In genomic region chr14:26597136-26598080, GRCh38 we compare ENCODE assay signal across 8 cellular contexts. TPM values are rescaled to one million over a fixed set of nuclear protein-coding genes. Genes with fewer than 3 reads are reported as not detected.
A peak's percentile ranks its signal among the peaks of the same experiment; 100 is the strongest.
DNase-seq lines count a peak whose midpoint lies in the region; ATAC-seq, FAIRE-seq and TF ChIP-seq lines count a peak whose summit lies in the region.

Gene NOVA1 (minus strand): TSS chr14:26598033. CDS start chr14:26597436, 597 bp downstream.

- no peak within 1 kb of the TSS for H3K23ac ChIP-seq in H9 (ENCODE audit: insufficient read length, low read depth, low read length)

- no peak within 1 kb of the TSS for H2BK20ac ChIP-seq in H9 (ENCODE audit: low read depth, low read length, poor library complexity, severe bottlenecking)

- H3K23me2 ChIP-seq in H9 (ENCODE audit: insufficient read length, low read depth, low read length, poor library complexity, severe bottlenecking): peaks cover 10% of the 10 kb centered on the region

- no peak within 1 kb of the TSS for H4K91ac ChIP-seq in H9 (ENCODE audit: insufficient read length, low read depth, low read length)

- no peak within 1 kb of the TSS for H3K56ac ChIP-seq in H9 (ENCODE audit: insufficient read length, low read depth, low read length)

- no peaks in the 10 kb centered on the region for H3K9me3 ChIP-seq in H9 (ENCODE audit: control insufficient read depth, low read depth, low read length)
- H3K9me3 ChIP-seq in Peyer's patch: no peaks in the 10 kb centered on the region
- no peaks in the 10 kb centered on the region for H3K9me3 ChIP-seq in mesodermal cell (ENCODE audit: control insufficient read depth, low read length)
- no peaks in the 10 kb centered on the region for H3K9me3 ChIP-seq in upper lobe of right lung

- H2AFZ ChIP-seq in H9 (ENCODE audit: low read length): no peak within 1 kb of the TSS

- WGBS in H9 (ENCODE audit: extremely low coverage, insufficient read length, low lambda C conversion rate): no CpG with 5 or more reads among the region's 66 CpGs
- 0 to 2% methylated on average over 16 to 39 of the region's 66 CpGs for WGBS in mesodermal cell (ENCODE audit: insufficient coverage in 2 of 2), 2 experiments

- H3K4me1 ChIP-seq in H9 (ENCODE audit: insufficient read depth, low read length) (no peaks in the 10 kb centered on the region), Peyer's patch (no peaks in the 10 kb centered on the region), mesodermal cell (ENCODE audit: control insufficient read depth, insufficient read depth, low read length, poor library complexity, severe bottlenecking) (no peaks in the 10 kb centered on the region), upper lobe of right lung (no peaks in the 10 kb centered on the region)

- no peak within 1 kb of the TSS for H4K8ac ChIP-seq in H9 (replicated peaks; ENCODE audit: insufficient read length, low read depth, low read length)

- H3K9ac ChIP-seq in H9 (ENCODE audit: extremely low read depth, insufficient read length, low read length): peak within 1 kb of the TSS; percentile 85

- peak within 1 kb of the TSS; percentile 33 to 64 (median 52) for H3K4me3 ChIP-seq in Peyer's patch
- peak within 1 kb of the TSS; percentile 46 for H3K4me3 ChIP-seq in epithelial cell of esophagus (ENCODE audit: low read length)
- H3K4me3 ChIP-seq in mesodermal cell (ENCODE audit: extremely low read depth, insufficient read depth, low read length, poor library complexity, severe bottlenecking): peak within 1 kb of the TSS; percentile 80
- peak within 1 kb of the TSS; percentile 52 for H3K4me3 ChIP-seq in upper lobe of right lung

- H3K4me2 ChIP-seq in H9 (ENCODE audit: insufficient read depth, insufficient read length, low read length): peak within 1 kb of the TSS; percentile 84

- no peaks in the 10 kb centered on the region; a peak in 2 of 5 replicates for H3K9me3 Mint-ChIP-seq in H9

- intact Hi-C loops in upper lobe of right lung (cut with DNase I): no loop called here

- H3K18ac ChIP-seq in H9 (ENCODE audit: insufficient read length, low read depth, low read length): peak within 1 kb of the TSS; percentile 84

- H2BK12ac ChIP-seq in H9 (ENCODE audit: insufficient read length, low read depth, low read length): no peak within 1 kb of the TSS

- peak within 1 kb of the TSS; percentile 93 for H3K14ac ChIP-seq in H9 (ENCODE audit: insufficient read depth, low read length)

- TF ChIP-seq CTCF in 22Rv1 (IDR thresholded peaks at IDR 0.05): no peak
- no peak for TF ChIP-seq CTCF in H9 (conservative IDR thresholded peaks at IDR 0.05)
- no peak for TF ChIP-seq CTCF in Peyer's patch (IDR thresholded peaks at IDR 0.05)
- no peak for TF ChIP-seq CTCF in epithelial cell of esophagus (IDR thresholded peaks at IDR 0.05; ENCODE audit: insufficient read depth, low read depth, low read length, missing control alignments)
- TF ChIP-seq CTCF in upper lobe of right lung (IDR thresholded peaks at IDR 0.05): no peak

- H2BK5ac ChIP-seq in H9 (ENCODE audit: insufficient read length, low read length): no peak within 1 kb of the TSS

- H3K36me3 ChIP-seq in Peyer's patch (no peaks in the 10 kb centered on the region), mesodermal cell (ENCODE audit: control insufficient read depth, insufficient read depth, low read length) (no peaks in the 10 kb centered on the region), upper lobe of right lung (no peaks in the 10 kb centered on the region)

- H3K27me3 ChIP-seq in H9 (ENCODE audit: insufficient read depth, low read length): no peaks in the 10 kb centered on the region
- no peaks in the 10 kb centered on the region for H3K27me3 ChIP-seq in Peyer's patch
- peaks cover 16% of the 10 kb centered on the region for H3K27me3 ChIP-seq in upper lobe of right lung

- H3K79me2 ChIP-seq in H9 (ENCODE audit: insufficient read depth, low read length): no peaks in the 10 kb centered on the region

- no peak within 1 kb of the TSS for H2BK120ac ChIP-seq in H9 (ENCODE audit: low read depth, low read length, poor library complexity, severe bottlenecking)

- peak within 1 kb of the TSS; percentile 68 for H4K5ac ChIP-seq in H9 (ENCODE audit: insufficient read length, low read depth, low read length)

- peaks cover 29 to 34% of the 10 kb centered on the region in 2 experiments for H3K4me1 Mint-ChIP-seq in H9

- peak within 1 kb of the TSS; percentile 97 to 99 for H3K4me3 Mint-ChIP-seq in H9

- peaks cover 0 to 7% (median 2%) of the 10 kb centered on the region in 3 experiments; a peak in 1 of 7 replicates for H3K36me3 Mint-ChIP-seq in H9 (ENCODE audit: insufficient read depth in 1 of 3, low read depth in 3 of 3)

- no peak within 1 kb of the TSS for H3T11ph ChIP-seq in H9 (ENCODE audit: low read length)

- H3K4ac ChIP-seq in H9 (ENCODE audit: low read depth, low read length): no peak within 1 kb of the TSS

- no peaks in the 10 kb centered on the region for H4K20me1 ChIP-seq in H9 (ENCODE audit: control insufficient read depth, insufficient read depth, insufficient read length)

- peak; percentile 79 for ATAC-seq in upper lobe of right lung
- ATAC-seq in stimulated activated naive CD8-positive, alpha-beta T cell treated with anti-CD3 and anti-CD28 coated beads, Interleukin-15, Interleukin-2, amounts not matched to agents 100 U/mL and 50 U/mL, for 24 hours: no peak

- peak; percentile 62 for DNase-seq in H9
- DNase-seq in Peyer's patch: peak in 2 of 3 donors; percentile 44 to 49
- DNase-seq in epithelial cell of esophagus (ENCODE audit: low read depth): peak; percentile 22
- DNase-seq in upper lobe of right lung: peak; percentile 58
- DNase-seq in stimulated activated naive CD8-positive, alpha-beta T cell treated with anti-CD3 and anti-CD28 coated beads, Interleukin-15, Interleukin-2, amounts not matched to agents 100 U/mL and 50 U/mL, for 24 hours: no peak
- no peak for DNase-seq in H54 (ENCODE audit: insufficient read length, low spot score)

- H3K27ac Mint-ChIP-seq in H9: peak within 1 kb of the TSS; percentile 93 to 99 (median 98)

- TF ChIP-seq POLR2A in Peyer's patch (IDR thresholded peaks at IDR 0.05) (no peak), H54 (IDR thresholded peaks at IDR 0.05; ENCODE audit: low read depth, low read length) (no peak)

- no peaks in the 10 kb centered on the region for H3K79me1 ChIP-seq in H9 (ENCODE audit: insufficient read depth, low read depth, low read length, poor library complexity, severe bottlenecking)

- no peak within 1 kb of the TSS for H2AK5ac ChIP-seq in H9 (ENCODE audit: insufficient read length, low read length)

- H2BK15ac ChIP-seq in H9 (ENCODE audit: low read depth, low read length): no peak within 1 kb of the TSS

- peaks cover 10% of the 10 kb centered on the region for H3K27me3 Mint-ChIP-seq in H9 (ENCODE audit: low read depth)

- no peak for FAIRE-seq in H54 (lab: Jason Lieb, UNC)

- peak within 1 kb of the TSS; percentile 80 for H3K27ac ChIP-seq in 22Rv1
- H3K27ac ChIP-seq in H9 (ENCODE audit: insufficient read length, low read depth, low read length): no peak within 1 kb of the TSS
- peak within 1 kb of the TSS; percentile 68 to 88 (median 74) for H3K27ac ChIP-seq in Peyer's patch
- peak within 1 kb of the TSS; percentile 80 for H3K27ac ChIP-seq in mesodermal cell (ENCODE audit: low read depth, low read length, severe bottlenecking)
- no peak within 1 kb of the TSS for H3K27ac ChIP-seq in upper lobe of right lung

RNA-seq across cellular contexts. Expression of gene NOVA1, which starts in this region (rescaled TPM):
- 11.4 and 13.8 TPM in 2 replicates for total RNA-seq in H9 (2021)
- 10 to 100 TPM in 1 of 4 donors, 1 to 10 TPM in 3; 2.6 to 39.6 (median 5.8) TPM for total RNA-seq in Peyer's patch
- polyA plus RNA-seq in mesodermal cell (2013, experiment 1 of 2): 12.9 TPM
- polyA plus RNA-seq in mesodermal cell (2013, experiment 2 of 2): 11.6 TPM
- total RNA-seq in upper lobe of right lung: 1.6 TPM

Comparison
In these comparisons a context has a peak if more than half of its experiments do, and no peak if none do; other contexts are left out.
1. H3K27ac ChIP-seq: peak in 22Rv1 (single experiment), Peyer's patch (4 of 4) and mesodermal cell (single experiment); none in H9 (single experiment) and upper lobe of right lung (single experiment).
2. DNase-seq: peak in H9 (single experiment), Peyer's patch (2 of 3), epithelial cell of esophagus (single experiment) and upper lobe of right lung (single experiment); none in stimulated activated naive CD8-positive, alpha-beta T cell treated with anti-CD3 and anti-CD28 coated beads, Interleukin-15, Interleukin-2, amounts not matched to agents 100 U/mL and 50 U/mL, for 24 hours (single experiment) and H54 (single experiment).
3. Peak in every context shown above with its lines, with median percentiles within 50 percentile points of each other: H3K4me3 ChIP-seq.